In genomic region chr5:132268698-132269551, GRCh38 we compare ENCODE assay signal across 9 cellular contexts. TPM values are rescaled to one million over a fixed set of nuclear protein-coding genes. Genes with fewer than 3 reads are reported as not detected.
DNase-seq lines count a peak whose midpoint lies in the region; ATAC-seq and TF ChIP-seq lines count a peak whose summit lies in the region.
"Had no signal": no experiment of that assay in that cellular context is flagged by ENCODE, and none has a peak within 500 bp of the region (broad histone marks: within the 10 kb centered on the region; RNA-seq: fewer than 3 reads in every experiment).

No MANE protein-coding gene starts in this region.

- H3K79me1 ChIP-seq in mesenchymal stem cell (replicated peaks; ENCODE audit: low read length, poor library complexity, severe bottlenecking) = peaks cover 35% of the 10 kb centered on the region

- H3K27ac ChIP-seq in mesenchymal stem cell (ENCODE audit: low read length, poor library complexity, severe bottlenecking) (peak overlapping the region; percentile 71), PC-9 (no peak overlapping the region)

- H3K27me3 ChIP-seq in mesenchymal stem cell (ENCODE audit: control insufficient read depth in 1 of 2, insufficient read depth in 1 of 2, low read length in 2 of 2) (no peaks in the 10 kb centered on the region), PC-9 (ENCODE audit: insufficient read depth, low read depth) (no peaks in the 10 kb centered on the region)

- H3K9ac ChIP-seq in mesenchymal stem cell (ENCODE audit: low read length) = peak overlapping the region; percentile 54

- DNase-seq in GM10266 (ENCODE audit: extremely low spot score) = peak; percentile 86
- DNase-seq in M059J (ENCODE audit: low read depth) = peak; percentile 37
- DNase-seq in mesenchymal stem cell = peak; percentile 43
- no peak for DNase-seq in cortex of kidney (lab: John Stamatoyannopoulos, UW)
- DNase-seq in activated effector memory CD4-positive, alpha-beta T cell treated with Interleukin-2 at 50 U/mL for 16 hours = no peak
- DNase-seq in PC-9 = no peak
- no peak for DNase-seq in DMS153 treated with DMSO at 0.1 percent for 48 hours (lab: John Stamatoyannopoulos, UW; ENCODE audit: unreplicated experiment)
- DNase-seq: T-helper 2 cell had no signal

- peaks cover 54% of the 10 kb centered on the region for H3K4me1 ChIP-seq in mesenchymal stem cell (ENCODE audit: control insufficient read depth, insufficient read depth, low read depth, low read length)
- peaks cover 26% of the 10 kb centered on the region for H3K4me1 ChIP-seq in PC-9 (replicated peaks; ENCODE audit: insufficient read depth)

- POLR2A ChIA-PET in PC-9 (lab: Charles Lee; ENCODE audit: unreplicated experiment) = no interaction called here

- no peak overlapping the region for H3K14ac ChIP-seq in mesenchymal stem cell (ENCODE audit: low read length in 2 of 2)

- CTCF ChIA-PET in PC-9 (lab: Charles Lee) = no interaction called here

- peak; percentile 76 for ATAC-seq in GM21717 (IDR thresholded peaks at IDR 0.05; ENCODE audit: unreplicated experiment)

- H4K91ac ChIP-seq in mesenchymal stem cell (ENCODE audit: low read length) = no peak overlapping the region

- WGBS in mesenchymal stem cell = 69% methylated on average over 7 of the region's 8 CpGs

- H2BK5ac ChIP-seq in mesenchymal stem cell (ENCODE audit: low read depth, low read length, poor library complexity, severe bottlenecking) = peak overlapping the region; percentile 11

- no peak overlapping the region for H2AFZ ChIP-seq in mesenchymal stem cell (ENCODE audit: low read depth, low read length)
- no peak overlapping the region for H2AFZ ChIP-seq in PC-9

- no peak overlapping the region for H3K23ac ChIP-seq in mesenchymal stem cell (ENCODE audit: low read length in 2 of 2)

- no peak overlapping the region for H2BK15ac ChIP-seq in mesenchymal stem cell (ENCODE audit: low read depth, poor library complexity, severe bottlenecking)

- H3K36me3 ChIP-seq in mesenchymal stem cell (ENCODE audit: control insufficient read depth in 1 of 2, insufficient read depth in 2 of 2, low read depth in 1 of 2, low read length in 2 of 2) = peaks cover 70 to 72% of the 10 kb centered on the region in 2 experiments
- no peaks in the 10 kb centered on the region for H3K36me3 ChIP-seq in PC-9 (ENCODE audit: low read depth)

- H3K4me2 ChIP-seq in mesenchymal stem cell (ENCODE audit: low read length, poor library complexity, severe bottlenecking) (no peak overlapping the region), PC-9 (no peak overlapping the region)

- H2BK12ac ChIP-seq in mesenchymal stem cell (ENCODE audit: low read length in 2 of 2) = peak overlapping the region in 1 of 2 experiments; percentile 32

- BruUV-seq in PC-9 (replicated peaks; lab: Mats Ljungman, UMichigan) = no TSS peak

- no peak overlapping the region for H3K18ac ChIP-seq in mesenchymal stem cell (ENCODE audit: low read depth in 1 of 2, low read length in 2 of 2)

- H2BK120ac ChIP-seq in mesenchymal stem cell (ENCODE audit: low read depth, low read length) = no peak overlapping the region

- H3K4ac ChIP-seq in mesenchymal stem cell (ENCODE audit: low read depth in 1 of 2, low read length in 2 of 2) = no peak overlapping the region

- H4K20me1 ChIP-seq in PC-9 (ENCODE audit: insufficient read depth) = no peaks in the 10 kb centered on the region

- H3K79me2 ChIP-seq in PC-9 (ENCODE audit: low read depth) = no peaks in the 10 kb centered on the region

- H3K9me3 ChIP-seq in mesenchymal stem cell (ENCODE audit: control insufficient read depth, low read length) (no peaks in the 10 kb centered on the region), PC-9 (ENCODE audit: insufficient read depth, low read depth) (no peaks in the 10 kb centered on the region)

- H4K8ac ChIP-seq in mesenchymal stem cell (ENCODE audit: low read length) = no peak overlapping the region

- no peaks in the 10 kb centered on the region for H3K9me2 ChIP-seq in PC-9 (ENCODE audit: insufficient read depth)

- no peak for TF ChIP-seq CTCF in GM10266 (IDR thresholded peaks at IDR 0.05; ENCODE audit: control insufficient read depth, insufficient read depth, low read depth, missing control alignments)
- TF ChIP-seq CTCF in PC-9 (conservative IDR thresholded peaks at IDR 0.05) = no peak

- intact Hi-C loops in PC-9 (cut with micrococcal nuclease; ENCODE audit: unreplicated experiment) = loop anchor here (5.0 kb wide), 2 partner anchors 118 to 228 kb away; no protein-coding TSS in a partner anchor

- H3K4me3 ChIP-seq in mesenchymal stem cell (ENCODE audit: insufficient read depth in 1 of 2, low read depth in 1 of 2, low read length in 2 of 2) (no peak overlapping the region), PC-9 (no peak overlapping the region)

- peaks cover 9% of the 10 kb centered on the region; the same call in 1 of the 2 replicates for H3F3A ChIP-seq in PC-9 (ENCODE audit: insufficient read depth, low read depth)

- H2AK5ac ChIP-seq in mesenchymal stem cell (ENCODE audit: low read length, severe bottlenecking) = peak overlapping the region; percentile 28

RNA-seq across cellular contexts. Expression of gene PDLIM4, which starts 11.4 kb away (rescaled TPM):
- 11.7 and 25.0 TPM in 2 replicates for total RNA-seq in M059J (2014; rRNA removed; shearing (Covaris generic))
- polyA plus RNA-seq in mesenchymal stem cell (2013, experiment 1 of 2) = 33.9 TPM
- polyA plus RNA-seq in mesenchymal stem cell (2013, experiment 2 of 2) = 34.0 TPM
- total RNA-seq in PC-9 (2021) = 35.8 and 47.2 TPM in 2 replicates

RNA-seq across cellular contexts. Expression of gene SLC22A4, which starts 25.3 kb away (rescaled TPM):
- total RNA-seq in M059J (2014; rRNA removed; shearing (Covaris generic)) = 6.3 and 7.5 TPM in 2 replicates
- 1.8 TPM for polyA plus RNA-seq in mesenchymal stem cell (2013, experiment 1 of 2)
- polyA plus RNA-seq in mesenchymal stem cell (2013, experiment 2 of 2) = 1.9 TPM
- 4.2 and 4.9 TPM in 2 replicates for total RNA-seq in PC-9 (2021)

RNA-seq across cellular contexts. Expression of gene P4HA2, which starts 41.3 kb away (rescaled TPM):
- 99.6 and 133 TPM in 2 replicates for total RNA-seq in M059J (2014; rRNA removed; shearing (Covaris generic))
- polyA plus RNA-seq in mesenchymal stem cell (2013, experiment 1 of 2) = 110 TPM
- polyA plus RNA-seq in mesenchymal stem cell (2013, experiment 2 of 2) = 108 TPM
- 21.7 and 24.0 TPM in 2 replicates for total RNA-seq in PC-9 (2021)

Comparison
In these comparisons a context has a peak if more than half of its experiments do, and no peak if none do; other contexts are left out.
1. DNase-seq: peak in GM10266 (single experiment), M059J (single experiment) and mesenchymal stem cell (single experiment); none in cortex of kidney (single experiment), activated effector memory CD4-positive, alpha-beta T cell treated with Interleukin-2 at 50 U/mL for 16 hours (single experiment), PC-9 (0 of 2) and DMS153 treated with DMSO at 0.1 percent for 48 hours (single experiment).